8 cellular contexts compared by ENCODE assay signal in the genomic region with DNA sequence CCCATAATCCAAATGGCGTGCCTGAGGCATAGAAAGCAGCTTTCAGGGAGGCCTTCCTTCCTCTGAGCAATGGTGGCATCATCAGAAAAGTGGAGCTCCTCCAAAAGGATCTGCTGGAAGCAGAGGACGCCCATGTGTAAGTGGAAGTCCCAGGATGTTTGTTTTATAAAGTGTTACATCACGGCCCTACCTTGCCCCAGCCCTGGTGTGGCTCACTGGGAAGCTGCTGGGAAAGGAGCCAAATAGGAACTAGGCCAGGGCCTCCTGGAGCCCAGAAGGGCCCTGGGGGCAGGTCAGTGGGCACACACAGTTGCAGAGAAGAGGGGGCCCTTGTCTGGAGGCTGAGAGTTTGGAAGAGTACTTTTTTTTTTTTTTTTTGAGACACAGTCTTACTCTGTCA. TPM values are rescaled to one million over a fixed set of nuclear protein-coding genes. Genes with fewer than 3 reads are reported as not detected.
A peak's percentile ranks its signal among the peaks of the same experiment; 100 is the strongest.
DNase-seq lines count a peak whose midpoint lies in the region; ATAC-seq and TF ChIP-seq lines count a peak whose summit lies in the region.
"Had no signal": no experiment of that assay in that cellular context is flagged by ENCODE, and none has a peak within 500 bp of the region (broad histone marks: within the 10 kb centered on the region; RNA-seq: fewer than 3 reads in every experiment).

No MANE protein-coding gene starts in this region.

- no peaks in the 10 kb centered on the region for H3K27me3 Mint-ChIP-seq in T-cell

- H3K4me3 ChIP-seq in esophagus squamous epithelium: no peak overlapping the region

- no peak for TF ChIP-seq POLR2A in esophagus squamous epithelium (IDR thresholded peaks at IDR 0.05)

- H3K4me1 ChIP-seq in esophagus squamous epithelium: peaks cover 21 to 62% (median 23%) of the 10 kb centered on the region in 3 donors

- POLR2A ChIA-PET in T-cell (lab: Charles Lee): no interaction called here

- no peaks in the 10 kb centered on the region for H3K36me3 ChIP-seq in esophagus squamous epithelium

- no peak overlapping the region for H3K4me3 Mint-ChIP-seq in T-cell
- H3K4me3 Mint-ChIP-seq: dendritic cell treated with granulocyte-macrophage colony-stimulating factor and Interleukin-4, amounts not matched to agents 40 ng/mL and 50 ng/mL, for 4 days had no signal

- intact Hi-C loops in esophagus squamous epithelium (cut with DNase I) (no loop called here), head of caudate nucleus (cut with DNase I) (no loop called here)

- H3K36me3 Mint-ChIP-seq in T-cell: no peaks in the 10 kb centered on the region

- H3K9me3 ChIP-seq in esophagus squamous epithelium: no peaks in the 10 kb centered on the region

- no peak overlapping the region for H3K27ac Mint-ChIP-seq in T-cell
- H3K27ac Mint-ChIP-seq: dendritic cell treated with granulocyte-macrophage colony-stimulating factor and Interleukin-4, amounts not matched to agents 40 ng/mL and 50 ng/mL, for 4 days had no signal

- ATAC-seq in T-cell (replicated peaks in 1 of 4): no peak

- CTCF ChIA-PET in T-cell (lab: Charles Lee): interaction anchor here in 1 of 2 donors (0.7 kb wide), 1 partner anchor 28 kb away, joined by 6 read pairs; no protein-coding TSS in a partner anchor

- TF ChIP-seq CTCF in esophagus squamous epithelium (IDR thresholded peaks at IDR 0.05) (no peak), GM10266 (IDR thresholded peaks at IDR 0.05; ENCODE audit: control insufficient read depth, insufficient read depth, low read depth, missing control alignments) (no peak)

- H3K4me1 Mint-ChIP-seq in T-cell: peaks cover 11 to 17% (median 15%) of the 10 kb centered on the region in 3 donors

- peak overlapping the region in 3 of 4 donors; percentile 20 to 47 (median 33) for H3K27ac ChIP-seq in esophagus squamous epithelium

- 0 to 24% methylated on average over 1 to 2 of the region's 3 CpGs for WGBS in esophagus squamous epithelium, 2 donors

- peaks cover 0 to 6% (median 0%) of the 10 kb centered on the region in 4 donors for H3K27me3 ChIP-seq in esophagus squamous epithelium

- DNase-seq in H4 (ENCODE audit: low spot score) (peak; percentile 88), NCI-H774 (lab: John Stamatoyannopoulos, UW) (peak; percentile 32), esophagus squamous epithelium (lab: John Stamatoyannopoulos, UW) (no peak), stromal cell of bone marrow (ENCODE audit: low read depth) (peak; percentile 67), head of caudate nucleus (no peak), GM10266 (ENCODE audit: extremely low spot score) (no peak), T-cell (no peak)

- H3K9me3 Mint-ChIP-seq in T-cell: no peaks in the 10 kb centered on the region
- H3K9me3 Mint-ChIP-seq: dendritic cell treated with granulocyte-macrophage colony-stimulating factor and Interleukin-4, amounts not matched to agents 40 ng/mL and 50 ng/mL, for 4 days had no signal

RNA-seq across cellular contexts. Expression of gene ODC1, which starts 4.2 kb away (rescaled TPM):
- 123 and 131 TPM in 2 replicates for total RNA-seq in H4 (2014; rRNA removed; shearing (Covaris generic))
- 10 to 100 TPM; 14.9 to 66.8 (median 26.3) TPM for total RNA-seq in esophagus squamous epithelium
- 100 to 1,000 TPM in 1 of 5 donors, 10 to 100 TPM in 4; 40.6 to 102 (median 53.3) TPM for total RNA-seq in T-cell

Comparison
In these comparisons a context has a peak if more than half of its experiments do, and no peak if none do; other contexts are left out.
1. DNase-seq: peak in H4 (single experiment), NCI-H774 (single experiment) and stromal cell of bone marrow (single experiment); none in esophagus squamous epithelium (single experiment), head of caudate nucleus (0 of 42), GM10266 (single experiment) and T-cell (0 of 34).